In genomic region chr14:97073622-97074021, GRCh38 we compare ENCODE assay signal across 20 cellular contexts.
A peak's percentile ranks its signal among the peaks of the same experiment; 100 is the strongest.
DNase-seq lines count a peak whose midpoint lies in the region; ATAC-seq, FAIRE-seq and TF ChIP-seq lines count a peak whose summit lies in the region.
"Had no signal": no experiment of that assay in that cellular context is flagged by ENCODE, and none has a peak within 500 bp of the region (broad histone marks: within the 10 kb centered on the region; RNA-seq: fewer than 3 reads in every experiment).

No MANE protein-coding gene starts in this region.

- H3K4me3 ChIP-seq in BLaER1 (no peak overlapping the region), K562 (no peak overlapping the region), foreskin fibroblast (ENCODE audit: low read depth in 1 of 2, low read length in 2 of 2) (no peak overlapping the region)
- no peak overlapping the region for H3K4me3 ChIP-seq in BLaER1 treated with 17β-estradiol and CSF1 and Interleukin-3, amounts not matched to agents 10 nM and 100 nM

- no peak overlapping the region for H3K9ac ChIP-seq in BLaER1
- H3K9ac ChIP-seq in BLaER1 treated with 17β-estradiol and CSF1 and Interleukin-3, amounts not matched to agents 10 nM and 100 nM, result no peak overlapping the region
- H3K9ac ChIP-seq in K562 (ENCODE audit: insufficient read depth in 1 of 2, low read depth in 2 of 2, low read length in 2 of 2), result no peak overlapping the region

- in situ Hi-C loops in K562 (cut with MboI), result no loop called here

- no peaks in the 10 kb centered on the region for H3K27me3 ChIP-seq in BLaER1
- no peaks in the 10 kb centered on the region; a peak in 1 of 22 replicates for H3K27me3 ChIP-seq in BLaER1 treated with 17β-estradiol and CSF1 and Interleukin-3, amounts not matched to agents 10 nM and 100 nM
- peaks cover 0 to 4% of the 10 kb centered on the region in 2 experiments; a peak in 2 of 5 replicates for H3K27me3 ChIP-seq in K562 (ENCODE audit: control insufficient read depth in 2 of 2, insufficient read depth in 2 of 2, low read length in 2 of 2)

- no TSS peak for BruUV-seq in K562 (replicated peaks; lab: Mats Ljungman, UMichigan)

- H3K36me3 ChIP-seq in BLaER1 (no peaks in the 10 kb centered on the region), K562 (ENCODE audit: control insufficient read depth, insufficient read depth, low read length) (no peaks in the 10 kb centered on the region)
- no peaks in the 10 kb centered on the region for H3K36me3 ChIP-seq in BLaER1 treated with 17β-estradiol and CSF1 and Interleukin-3, amounts not matched to agents 10 nM and 100 nM

- TF ChIP-seq RAD21 in K562 (CRISPR knock-in tag; conservative IDR thresholded peaks at IDR 0.05 in 1 of 2, IDR thresholded peaks at IDR 0.05 in 1 of 2), result no peak

- no peak for TF ChIP-seq EP300 in K562 (IDR thresholded peaks at IDR 0.05; ENCODE audit: low read length)

- no peaks in the 10 kb centered on the region for H3K9me3 ChIP-seq in BLaER1
- H3K9me3 ChIP-seq in BLaER1 treated with 17β-estradiol and CSF1 and Interleukin-3, amounts not matched to agents 10 nM and 100 nM (replicated peaks in 1 of 11), result peaks cover 0 to 8% (median 0%) of the 10 kb centered on the region in 11 experiments; a peak in 2 of 22 replicates
- H3K9me3 ChIP-seq in K562 (replicated peaks; ENCODE audit: control insufficient read depth, insufficient read depth, low read depth, low read length), result no peaks in the 10 kb centered on the region
- H3K9me3 ChIP-seq: Caco-2 had no signal

- no peak for TF ChIP-seq CTCF in K562 (IDR thresholded peaks at IDR 0.05 in 2 of 3, conservative IDR thresholded peaks at IDR 0.05 in 1 of 3; ENCODE audit: insufficient read depth in 2 of 3, low read depth in 1 of 3, low read length in 3 of 3)
- no peak for TF ChIP-seq CTCF in foreskin fibroblast (IDR thresholded peaks at IDR 0.05; ENCODE audit: low read depth, low read length)

- H3K4me1 ChIP-seq in BLaER1 (peaks cover 56% of the 10 kb centered on the region), K562 (replicated peaks in 1 of 2; ENCODE audit: control insufficient read depth in 2 of 2, insufficient read depth in 2 of 2, low read length in 2 of 2) (peaks cover 5 to 19% of the 10 kb centered on the region in 2 experiments; a peak in 3 of 5 replicates)
- H3K4me1 ChIP-seq in BLaER1 treated with 17β-estradiol and CSF1 and Interleukin-3, amounts not matched to agents 10 nM and 100 nM, result peaks cover 47 to 58% (median 54%) of the 10 kb centered on the region in 10 experiments
- H3K4me1 ChIP-seq: Caco-2 had no signal

- H3K79me2 ChIP-seq in K562 (ENCODE audit: control insufficient read depth, insufficient read depth, low read length), result no peaks in the 10 kb centered on the region

- DNase-seq in K562 (ENCODE audit: extremely low read depth in 1 of 4, low spot score in 3 of 4) (no peak), foreskin fibroblast (no peak)
- DNase-seq: 8988T; AML-193; Caco-2; Calu3; CD4-positive, alpha-beta T cell; CD8-positive, alpha-beta T cell; DMS79 treated with DMSO at 0.1 percent for 48 hours; GF-D8 had no signal

- H3K9me1 ChIP-seq in K562 (ENCODE audit: control insufficient read depth, insufficient read depth, low read length), result no peaks in the 10 kb centered on the region

- intact Hi-C loops in K562 (cut with micrococcal nuclease), result no loop called here

- POLR2A ChIA-PET in K562 (lab: Yijun Ruan, JAX), result no interaction called here

- no peaks in the 10 kb centered on the region for H4K20me1 ChIP-seq in BLaER1
- peaks cover 0 to 4% (median 0%) of the 10 kb centered on the region in 11 experiments; a peak in 2 of 22 replicates for H4K20me1 ChIP-seq in BLaER1 treated with 17β-estradiol and CSF1 and Interleukin-3, amounts not matched to agents 10 nM and 100 nM
- H4K20me1 ChIP-seq in K562 (replicated peaks; ENCODE audit: control insufficient read depth, insufficient read depth, low read length), result no peaks in the 10 kb centered on the region

- no peak for FAIRE-seq in K562 (lab: Jason Lieb, UNC)
- FAIRE-seq: A204.1, D721Med, G401.6, GM12891, GM19239 had no signal

- no peak overlapping the region for H3K27ac ChIP-seq in BLaER1
- 0 out of 22 replicates have a peak overlapping the region, but pooled peaks of 1 of the 11 experiments have one; percentile 46 for H3K27ac ChIP-seq in BLaER1 treated with 17β-estradiol and CSF1 and Interleukin-3, amounts not matched to agents 10 nM and 100 nM
- H3K27ac ChIP-seq in K562 (ENCODE audit: extremely low read depth, low read depth, low read length), result no peak overlapping the region
- H3K27ac ChIP-seq: C4-2B had no signal

- H2AFZ ChIP-seq in K562 (ENCODE audit: low read depth, low read length), result no peak overlapping the region

- H3K4me2 ChIP-seq in BLaER1, result peak overlapping the region; percentile 86; the same call in 1 of the 2 replicates
- H3K4me2 ChIP-seq in BLaER1 treated with 17β-estradiol and CSF1 and Interleukin-3, amounts not matched to agents 10 nM and 100 nM, result peak overlapping the region in 7 of 11 experiments; percentile 9 to 73 (median 26); a peak in 4 of 22 replicates
- no peak overlapping the region for H3K4me2 ChIP-seq in K562 (ENCODE audit: insufficient read depth, low read length)

- no peak for ATAC-seq in K562
- no peak for ATAC-seq in HG03457 (IDR thresholded peaks at IDR 0.05; ENCODE audit: unreplicated experiment)
- ATAC-seq in HG02973 (IDR thresholded peaks at IDR 0.05; ENCODE audit: unreplicated experiment), result no peak
- ATAC-seq: CD8-positive, alpha-beta T cell had no signal

- WGBS in K562 (ENCODE audit: insufficient coverage, low coverage, missing lambda C conversion rate), result 7% methylated on average over 5 of the region's 5 CpGs

- CTCF ChIA-PET in K562 (lab: Yijun Ruan, JAX; ENCODE audit: low intra/inter-chr PET ratio), result no interaction called here

- no peak for TF ChIP-seq POLR2A in K562 (conservative IDR thresholded peaks at IDR 0.05)

TF ChIP-seq in K562, 482 proteins besides CTCF, POLR2A, EP300 and RAD21 (continues in another document):
- TF ChIP-seq KDM1A (IDR thresholded peaks at IDR 0.05) (0 out of 4 replicates have a peak, but pooled peaks have one; percentile 9 to 28), BCOR (IDR thresholded peaks at IDR 0.05) (peak; percentile 63), SOX6 (IDR thresholded peaks at IDR 0.05) (no peak), ZNF436 (CRISPR knock-in tag; IDR thresholded peaks at IDR 0.05) (no peak), RBM25 (IDR thresholded peaks at IDR 0.05; ENCODE audit: low read depth, low read length, severe bottlenecking) (peak; percentile 69), MAFK (IDR thresholded peaks at IDR 0.05; ENCODE audit: low read length) (no peak), TAF1 (IDR thresholded peaks at IDR 0.05; ENCODE audit: control insufficient read depth, extremely low read depth, insufficient read depth, low read length, severe bottlenecking) (no peak), ZNF785 (CRISPR knock-in tag; IDR thresholded peaks at IDR 0.05) (no peak), CHD4 (IDR thresholded peaks at IDR 0.05; ENCODE audit: insufficient read depth, insufficient replicate concordance, low read depth, low read length, poor library complexity, severe bottlenecking) (no peak), ZFP36 (IDR thresholded peaks at IDR 0.05; ENCODE audit: low read depth, low read length, partially characterized antibody) (no peak), IRF9 (tag; IDR thresholded peaks at IDR 0.05) (no peak), NRF1 (conservative IDR thresholded peaks at IDR 0.05 in 1 of 2, IDR thresholded peaks at IDR 0.05 in 1 of 2) (no peak), CREB5 (CRISPR knock-in tag; IDR thresholded peaks at IDR 0.05) (no peak), DNMT1 (IDR thresholded peaks at IDR 0.05) (no peak), DMBX1 (CRISPR knock-in tag; IDR thresholded peaks at IDR 0.05; ENCODE audit: borderline replicate concordance) (no peak), ELK3 (CRISPR knock-in tag; IDR thresholded peaks at IDR 0.05) (no peak), MYBL2 (IDR thresholded peaks at IDR 0.05; ENCODE audit: low read depth) (no peak), MYBL2 (CRISPR knock-in tag; IDR thresholded peaks at IDR 0.05; ENCODE audit: borderline replicate concordance) (no peak), ZNF644 (tag; IDR thresholded peaks at IDR 0.05; ENCODE audit: low read depth) (no peak), ZNF444 (CRISPR knock-in tag; IDR thresholded peaks at IDR 0.05) (no peak)
